8 cellular contexts compared by ENCODE assay signal in the genomic region with DNA sequence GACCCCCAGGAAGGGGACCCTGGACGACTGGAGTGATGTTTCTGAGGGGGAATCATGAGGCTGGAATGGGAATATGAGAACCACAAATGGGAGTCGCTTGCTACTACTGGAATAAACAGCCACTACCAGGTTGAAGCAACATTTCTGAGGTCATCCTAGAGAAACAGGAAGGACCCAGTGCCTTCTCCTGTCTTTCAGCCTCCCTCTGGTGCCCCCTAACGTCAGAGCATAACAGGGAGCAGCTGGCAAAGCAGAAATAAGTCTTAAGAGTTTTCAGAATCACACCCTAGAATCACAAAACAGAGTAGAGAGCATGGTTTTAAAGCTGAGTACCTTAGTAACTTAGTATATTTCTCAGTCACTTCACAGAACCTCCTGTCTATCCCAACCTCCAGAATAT.
DNase-seq lines count a peak whose midpoint lies in the region; ATAC-seq and TF ChIP-seq lines count a peak whose summit lies in the region.

No MANE protein-coding gene starts in this region.

- H3K4me1 ChIP-seq in ascending aorta: no peaks in the 10 kb centered on the region

- intact Hi-C loops in ascending aorta (cut with DNase I): no loop called here

- H3K9me3 ChIP-seq in ascending aorta: no peaks in the 10 kb centered on the region

- H3K36me3 ChIP-seq in ascending aorta: no peaks in the 10 kb centered on the region

- H3K27me3 ChIP-seq in ascending aorta: no peaks in the 10 kb centered on the region

- POLR2A ChIA-PET in AG04449 (lab: Yijun Ruan, JAX): no interaction called here

- CTCF ChIA-PET in AG04449 (lab: Yijun Ruan, JAX): interaction anchor here (0.7 to 1.4 kb wide), 10 partner anchors 8 to 385 kb away, joined by 3 to 4 read pairs (median 3); no protein-coding TSS in a partner anchor

- no peak overlapping the region for H3K27ac ChIP-seq in ascending aorta

- DNase-seq in AG04449 (ENCODE audit: low read depth, low spot score): no peak
- peak; percentile 72 for DNase-seq in NCI-H82 (lab: John Stamatoyannopoulos, UW)
- peak; percentile 16 for DNase-seq in epithelial cell of proximal tubule (ENCODE audit: low read depth)
- peak; percentile 21 for DNase-seq in stromal cell of bone marrow (ENCODE audit: low read depth)
- no peak for DNase-seq in ascending aorta (ENCODE audit: low spot score in 2 of 2)
- no peak for DNase-seq in NCI-H187 treated with DMSO at 0.1 percent for 48 hours (lab: John Stamatoyannopoulos, UW)

- TF ChIP-seq CTCF in AG04449 (IDR thresholded peaks at IDR 0.05; ENCODE audit: insufficient read depth, low read length, missing control alignments) (peak; percentile 56), GM12873 (IDR thresholded peaks at IDR 0.05; ENCODE audit: insufficient read depth, low read depth, low read length, missing control alignments) (peak; percentile 73), epithelial cell of proximal tubule (conservative IDR thresholded peaks at IDR 0.05; ENCODE audit: low read depth, low read length) (peak; percentile 88), ascending aorta (IDR thresholded peaks at IDR 0.05) (no peak)

- H3K4me3 ChIP-seq in AG04449 (ENCODE audit: low read depth, low read length) (no peak overlapping the region), epithelial cell of proximal tubule (ENCODE audit: low read depth, low read length) (no peak overlapping the region), ascending aorta (no peak overlapping the region)

- ATAC-seq in HG02798 (IDR thresholded peaks at IDR 0.05; ENCODE audit: poor library complexity, unreplicated experiment): peak; percentile 54

Comparison
In these comparisons a context has a peak if more than half of its experiments do, and no peak if none do; other contexts are left out.
1. DNase-seq: peak in NCI-H82 (single experiment), epithelial cell of proximal tubule (single experiment) and stromal cell of bone marrow (single experiment); none in AG04449 (single experiment), ascending aorta (0 of 2) and NCI-H187 treated with DMSO at 0.1 percent for 48 hours (single experiment).
2. CTCF ChIP-seq: peak in AG04449 (single experiment), GM12873 (single experiment) and epithelial cell of proximal tubule (single experiment); none in ascending aorta (0 of 3).